In the genomic region with DNA sequence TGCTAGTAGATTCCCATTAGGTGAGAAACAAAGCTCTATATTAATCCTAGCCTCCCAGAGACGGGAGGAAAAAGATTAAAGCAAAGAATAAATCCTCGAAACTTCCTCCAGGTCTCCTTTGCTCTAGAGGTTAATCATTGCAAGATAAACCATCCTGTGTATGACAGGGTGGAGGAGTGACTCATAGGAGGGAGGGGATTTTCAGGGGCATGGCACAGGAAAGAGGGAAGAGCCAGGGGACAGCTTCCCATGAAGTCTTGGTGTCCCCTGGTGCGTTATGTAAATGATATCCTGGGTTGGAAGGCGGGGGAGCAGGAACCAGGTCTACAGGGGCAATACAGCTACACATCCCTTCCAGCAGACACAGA, we compare ENCODE assay signal across 11 cellular contexts. TPM values are rescaled to one million over a fixed set of nuclear protein-coding genes. Genes with fewer than 3 reads are reported as not detected.
DNase-seq lines count a peak whose midpoint lies in the region; ATAC-seq and TF ChIP-seq lines count a peak whose summit lies in the region.
"Had no signal": no experiment of that assay in that cellular context is flagged by ENCODE, and none has a peak within 500 bp of the region (broad histone marks: within the 10 kb centered on the region; RNA-seq: fewer than 3 reads in every experiment).

No MANE protein-coding gene starts in this region.

- H3K4me2 ChIP-seq in mesenchymal stem cell (ENCODE audit: low read length, poor library complexity, severe bottlenecking): peak overlapping the region; percentile 7
- H3K4me2 ChIP-seq: KMS-11 had no signal

- no peak overlapping the region for H3K27ac ChIP-seq in A673 (ENCODE audit: low read depth, low read length, poor library complexity, severe bottlenecking)
- peak overlapping the region; percentile 51 for H3K27ac ChIP-seq in duodenal mucosa (ENCODE audit: low read depth, low read length)
- no peak overlapping the region for H3K27ac ChIP-seq in mesenchymal stem cell (ENCODE audit: low read length, poor library complexity, severe bottlenecking)
- H3K27ac ChIP-seq: cardiac muscle cell, KMS-11 had no signal

- TF ChIP-seq CTCF in A673 (conservative IDR thresholded peaks at IDR 0.05; ENCODE audit: low read depth, low read length): no peak

- H4K91ac ChIP-seq in mesenchymal stem cell (ENCODE audit: low read length): no peak overlapping the region

- DNase-seq in A673 (ENCODE audit: low spot score) (peak; percentile 85), LHCN-M2 (ENCODE audit: low read depth) (peak; percentile 24), mesenchymal stem cell (peak; percentile 16), NCI-H2196 treated with DMSO at 0.1 percent for 48 hours (lab: John Stamatoyannopoulos, UW; ENCODE audit: unreplicated experiment) (no peak), SIG-M5 (lab: John Stamatoyannopoulos, UW) (no peak)
- no peak for DNase-seq in stimulated activated naive B cell treated with anti-CD40 and anti-IgM and Interleukin-4, amounts not matched to agents 10 μg/mL and 1 μg/mL and 100 μg/mL, for 72 hours
- DNase-seq in effector memory CD8-positive, alpha-beta T cell: no peak

- no peak overlapping the region for H3K18ac ChIP-seq in mesenchymal stem cell (ENCODE audit: low read depth in 1 of 2, low read length in 2 of 2)

- H3K4me1 Mint-ChIP-seq in stimulated activated naive B cell treated with anti-CD40 and anti-IgM and Interleukin-4, amounts not matched to agents 10 μg/mL and 1 μg/mL and 100 μg/mL, for 72 hours: peaks cover 4 to 5% of the 10 kb centered on the region in 2 donors
- peaks cover 5 to 8% of the 10 kb centered on the region in 2 donors for H3K4me1 Mint-ChIP-seq in effector memory CD8-positive, alpha-beta T cell (ENCODE audit: low read depth in 2 of 2)

- H3K4me3 ChIP-seq in A673 (ENCODE audit: low read depth, low read length, poor library complexity, severe bottlenecking) (peak overlapping the region; percentile 23), duodenal mucosa (ENCODE audit: low read depth in 1 of 2, low read length in 2 of 2) (peak overlapping the region; percentile 60 to 70), mesenchymal stem cell (ENCODE audit: insufficient read depth in 1 of 2, low read depth in 1 of 2, low read length in 2 of 2) (peak overlapping the region in 1 of 2 experiments; percentile 71)
- H3K4me3 ChIP-seq: cardiac muscle cell had no signal

- H2AK5ac ChIP-seq in mesenchymal stem cell (ENCODE audit: low read length, severe bottlenecking): no peak overlapping the region

- no peaks in the 10 kb centered on the region for H3K27me3 ChIP-seq in A673 (replicated peaks; ENCODE audit: insufficient read depth, low read depth, low read length, poor library complexity)
- H3K27me3 ChIP-seq in duodenal mucosa (ENCODE audit: control insufficient read depth in 1 of 2, insufficient read depth in 2 of 2, low read length in 2 of 2): no peaks in the 10 kb centered on the region
- H3K27me3 ChIP-seq in mesenchymal stem cell (ENCODE audit: control insufficient read depth in 1 of 2, insufficient read depth in 1 of 2, low read length in 2 of 2): no peaks in the 10 kb centered on the region
- H3K27me3 ChIP-seq: cardiac muscle cell had no signal

- POLR2A ChIA-PET in A673 (lab: Charles Lee; ENCODE audit: low non-redundant PET): no interaction called here

- peaks cover 17 to 22% of the 10 kb centered on the region in 2 donors for H3K27me3 Mint-ChIP-seq in stimulated activated naive B cell treated with anti-CD40 and anti-IgM and Interleukin-4, amounts not matched to agents 10 μg/mL and 1 μg/mL and 100 μg/mL, for 72 hours
- no peaks in the 10 kb centered on the region for H3K27me3 Mint-ChIP-seq in effector memory CD8-positive, alpha-beta T cell

- H2AFZ ChIP-seq in mesenchymal stem cell (ENCODE audit: low read depth, low read length): no peak overlapping the region

- H3K36me3 Mint-ChIP-seq in stimulated activated naive B cell treated with anti-CD40 and anti-IgM and Interleukin-4, amounts not matched to agents 10 μg/mL and 1 μg/mL and 100 μg/mL, for 72 hours: peaks cover 18 to 23% of the 10 kb centered on the region in 2 donors
- H3K36me3 Mint-ChIP-seq in effector memory CD8-positive, alpha-beta T cell (ENCODE audit: insufficient read depth): peaks cover 3% of the 10 kb centered on the region

- intact Hi-C loops in A673 (cut with micrococcal nuclease; ENCODE audit: unreplicated experiment): no loop called here

- H3K4me3 Mint-ChIP-seq in stimulated activated naive B cell treated with anti-CD40 and anti-IgM and Interleukin-4, amounts not matched to agents 10 μg/mL and 1 μg/mL and 100 μg/mL, for 72 hours: no peak overlapping the region
- H3K4me3 Mint-ChIP-seq in effector memory CD8-positive, alpha-beta T cell: no peak overlapping the region

- no peak overlapping the region for H3K4ac ChIP-seq in mesenchymal stem cell (ENCODE audit: low read depth in 1 of 2, low read length in 2 of 2)

- no peak overlapping the region for H3K27ac Mint-ChIP-seq in stimulated activated naive B cell treated with anti-CD40 and anti-IgM and Interleukin-4, amounts not matched to agents 10 μg/mL and 1 μg/mL and 100 μg/mL, for 72 hours
- no peak overlapping the region for H3K27ac Mint-ChIP-seq in effector memory CD8-positive, alpha-beta T cell

- CTCF ChIA-PET in A673 (lab: Charles Lee): no interaction called here

- no peak overlapping the region for H2BK5ac ChIP-seq in mesenchymal stem cell (ENCODE audit: low read depth, low read length, poor library complexity, severe bottlenecking)

- no peaks in the 10 kb centered on the region for H3K79me1 ChIP-seq in mesenchymal stem cell (replicated peaks; ENCODE audit: low read length, poor library complexity, severe bottlenecking)

- H3K4me1 ChIP-seq in A673 (ENCODE audit: insufficient read depth, low read length, poor library complexity, severe bottlenecking) (peaks cover 9% of the 10 kb centered on the region), duodenal mucosa (ENCODE audit: control insufficient read depth in 1 of 2, insufficient read depth in 2 of 2, low read length in 2 of 2) (peaks cover 7 to 15% of the 10 kb centered on the region in 2 donors), mesenchymal stem cell (ENCODE audit: control insufficient read depth, insufficient read depth, low read depth, low read length) (peaks cover 7% of the 10 kb centered on the region)

- H2BK12ac ChIP-seq in mesenchymal stem cell (ENCODE audit: low read length in 2 of 2): no peak overlapping the region

- ATAC-seq in stimulated activated naive B cell treated with anti-CD40 and anti-IgM and Interleukin-4, amounts not matched to agents 10 μg/mL and 1 μg/mL and 100 μg/mL, for 72 hours (replicated peaks): no peak
- ATAC-seq in effector memory CD8-positive, alpha-beta T cell (replicated peaks): no peak

- H4K8ac ChIP-seq in mesenchymal stem cell (ENCODE audit: low read length): no peak overlapping the region

- no peaks in the 10 kb centered on the region for H3K9me3 ChIP-seq in A673 (ENCODE audit: low read depth, low read length, poor library complexity, severe bottlenecking)
- no peaks in the 10 kb centered on the region for H3K9me3 ChIP-seq in duodenal mucosa (ENCODE audit: control insufficient read depth in 1 of 2, low read length in 2 of 2)
- H3K9me3 ChIP-seq in mesenchymal stem cell (ENCODE audit: control insufficient read depth, low read length): peaks cover 22% of the 10 kb centered on the region

- no peak overlapping the region for H2BK15ac ChIP-seq in mesenchymal stem cell (ENCODE audit: low read depth, poor library complexity, severe bottlenecking)

- H3K36me3 ChIP-seq in A673 (ENCODE audit: insufficient read depth, low read length, poor library complexity, severe bottlenecking) (no peaks in the 10 kb centered on the region), duodenal mucosa (ENCODE audit: control insufficient read depth in 1 of 2, insufficient read depth in 2 of 2, low read length in 2 of 2) (peaks cover 26 to 27% of the 10 kb centered on the region in 2 donors), mesenchymal stem cell (ENCODE audit: control insufficient read depth in 1 of 2, insufficient read depth in 2 of 2, low read depth in 1 of 2, low read length in 2 of 2) (peaks cover 0 to 14% of the 10 kb centered on the region in 2 experiments)
- H3K36me3 ChIP-seq: cardiac muscle cell had no signal

- H3K9ac ChIP-seq in duodenal mucosa (ENCODE audit: low read depth in 1 of 2, low read length in 2 of 2): peak overlapping the region; percentile 54 to 74
- peak overlapping the region; percentile 72 for H3K9ac ChIP-seq in mesenchymal stem cell (ENCODE audit: low read length)
- H3K9ac ChIP-seq: KMS-11 had no signal

- peaks cover 6 to 7% of the 10 kb centered on the region in 2 donors for H3K9me3 Mint-ChIP-seq in stimulated activated naive B cell treated with anti-CD40 and anti-IgM and Interleukin-4, amounts not matched to agents 10 μg/mL and 1 μg/mL and 100 μg/mL, for 72 hours
- H3K9me3 Mint-ChIP-seq in effector memory CD8-positive, alpha-beta T cell: no peaks in the 10 kb centered on the region

- H2BK120ac ChIP-seq in mesenchymal stem cell (ENCODE audit: low read depth, low read length): no peak overlapping the region

- no TSS peak for BruUV-seq in A673 (replicated peaks; lab: Mats Ljungman, UMichigan)

- WGBS in mesenchymal stem cell: 68% methylated on average over 2 of the region's 4 CpGs

- no peak overlapping the region for H3K14ac ChIP-seq in mesenchymal stem cell (ENCODE audit: low read length in 2 of 2)

- no peak overlapping the region for H3K23ac ChIP-seq in mesenchymal stem cell (ENCODE audit: low read length in 2 of 2)

RNA-seq across cellular contexts. Expression of gene CYP3A5, which starts 0.8 kb away (rescaled TPM):
- total RNA-seq in A673 (2021) (9.1 and 9.9 TPM in 2 replicates), LHCN-M2 (2014; rRNA removed) (not detected in 2 replicates)
- polyA plus RNA-seq in LHCN-M2 (2012): 0.17 TPM
- 0.06 TPM for polyA plus RNA-seq in mesenchymal stem cell (2013, experiment 1 of 2)
- 0.03 TPM for polyA plus RNA-seq in mesenchymal stem cell (2013, experiment 2 of 2)
- polyA plus RNA-seq: BJ had no signal

RNA-seq across cellular contexts. Expression of gene CYP3A7, which starts 56.0 kb away (rescaled TPM):
- total RNA-seq in A673 (2021): not detected in 2 replicates
- 0.06 TPM in 1 of 2 replicates, not detected in the other for total RNA-seq in LHCN-M2 (2014; rRNA removed)
- not detected for polyA plus RNA-seq in LHCN-M2 (2012)
- polyA plus RNA-seq in mesenchymal stem cell (2013, experiment 1 of 2): 0.52 TPM
- 0.44 TPM for polyA plus RNA-seq in mesenchymal stem cell (2013, experiment 2 of 2)
- total RNA-seq: cardiac muscle cell had no signal
- polyA plus RNA-seq: BJ had no signal

Comparison
In these comparisons a context has a peak if more than half of its experiments do, and no peak if none do; other contexts are left out.
1. DNase-seq: peak in A673 (single experiment), LHCN-M2 (single experiment) and mesenchymal stem cell (single experiment); none in stimulated activated naive B cell treated with anti-CD40 and anti-IgM and Interleukin-4, amounts not matched to agents 10 μg/mL and 1 μg/mL and 100 μg/mL, for 72 hours (single experiment), NCI-H2196 treated with DMSO at 0.1 percent for 48 hours (single experiment), effector memory CD8-positive, alpha-beta T cell (0 of 3) and SIG-M5 (single experiment).
2. RNA of gene CYP3A5, which starts 0.8 kb away (total RNA-seq): 9.1 to 9.9 TPM in A673; not detected in LHCN-M2; every median in the first group is over 10 times any median in the second.